In the genomic region with DNA sequence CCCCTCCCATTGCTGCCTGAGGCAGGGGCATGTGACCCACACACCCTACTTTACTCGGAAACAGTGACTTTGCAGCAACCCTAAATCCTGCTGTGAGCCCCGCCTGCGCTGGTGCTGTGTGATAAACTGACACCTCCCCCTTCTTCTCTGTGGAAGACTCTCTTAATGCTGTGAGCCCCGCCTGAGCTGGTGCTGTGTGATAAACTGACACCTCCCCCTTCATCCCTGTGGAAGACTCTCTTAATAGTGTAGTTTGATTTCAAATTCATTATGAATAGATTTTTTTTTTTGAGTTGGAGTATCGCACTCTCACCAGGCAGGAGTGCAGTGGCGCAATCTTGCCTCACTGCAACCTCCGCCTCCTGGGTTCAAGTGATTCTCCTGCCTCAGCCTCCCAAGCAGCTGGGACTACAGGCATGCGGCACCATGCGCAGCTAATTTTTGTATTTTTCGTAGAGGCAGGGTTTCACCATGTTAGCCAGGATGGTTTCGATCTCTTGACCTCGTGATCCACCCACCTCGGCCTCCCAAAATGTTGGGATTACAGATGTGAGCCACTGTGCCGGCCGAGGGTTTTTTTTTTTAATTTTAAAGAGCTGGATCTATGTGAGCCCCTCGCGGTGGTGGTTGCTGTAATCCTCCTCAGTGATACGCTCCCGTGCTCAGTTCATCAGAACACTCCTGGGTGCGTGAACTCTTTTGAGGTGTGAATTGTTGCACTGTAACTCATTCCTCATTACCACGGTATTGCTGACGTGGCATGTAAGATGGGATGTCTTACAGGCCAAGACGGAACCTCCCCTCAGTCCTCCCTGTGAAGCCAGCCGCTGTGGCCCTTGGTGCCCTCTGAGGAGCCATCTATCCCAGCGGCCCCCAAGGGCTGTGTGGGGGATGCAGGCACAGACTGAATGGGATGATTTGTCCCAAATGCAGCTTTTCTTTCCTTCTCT, we compare ENCODE assay signal across 9 cellular contexts.
DNase-seq lines count a peak whose midpoint lies in the region; ATAC-seq, FAIRE-seq and TF ChIP-seq lines count a peak whose summit lies in the region.
"Had no signal": no experiment of that assay in that cellular context is flagged by ENCODE, and none has a peak within 500 bp of the region (broad histone marks: within the 10 kb centered on the region; RNA-seq: fewer than 3 reads in every experiment).

No MANE protein-coding gene starts in this region.

- H3K9me3 Mint-ChIP-seq in T-helper 1 cell treated with Interleukin-12 subunit alpha and Interleukin-12 subunit beta and Interleukin-4 antibody, amounts not matched to agents 30 μg/mL and 1 μg/mL, for 36 hours: no peaks in the 10 kb centered on the region
- H3K9me3 Mint-ChIP-seq in activated naive CD8-positive, alpha-beta T cell treated with anti-CD3 and anti-CD28 coated beads for 36 hours: no peaks in the 10 kb centered on the region

- H3K36me3 Mint-ChIP-seq in T-helper 1 cell treated with Interleukin-12 subunit alpha and Interleukin-12 subunit beta and Interleukin-4 antibody, amounts not matched to agents 30 μg/mL and 1 μg/mL, for 36 hours (ENCODE audit: low read depth): peaks cover 1% of the 10 kb centered on the region
- peaks cover 7% of the 10 kb centered on the region for H3K36me3 Mint-ChIP-seq in activated naive CD8-positive, alpha-beta T cell treated with anti-CD3 and anti-CD28 coated beads for 36 hours

- H3K27ac Mint-ChIP-seq in T-helper 1 cell treated with Interleukin-12 subunit alpha and Interleukin-12 subunit beta and Interleukin-4 antibody, amounts not matched to agents 30 μg/mL and 1 μg/mL, for 36 hours: peak overlapping the region; percentile 79
- peak overlapping the region; percentile 67 for H3K27ac Mint-ChIP-seq in activated naive CD8-positive, alpha-beta T cell treated with anti-CD3 and anti-CD28 coated beads for 36 hours

- peaks cover 58% of the 10 kb centered on the region for H3K4me1 Mint-ChIP-seq in T-helper 1 cell treated with Interleukin-12 subunit alpha and Interleukin-12 subunit beta and Interleukin-4 antibody, amounts not matched to agents 30 μg/mL and 1 μg/mL, for 36 hours (ENCODE audit: low read depth)
- peaks cover 67% of the 10 kb centered on the region for H3K4me1 Mint-ChIP-seq in activated naive CD8-positive, alpha-beta T cell treated with anti-CD3 and anti-CD28 coated beads for 36 hours

- peak overlapping the region; percentile 61 for H3K4me3 Mint-ChIP-seq in T-helper 1 cell treated with Interleukin-12 subunit alpha and Interleukin-12 subunit beta and Interleukin-4 antibody, amounts not matched to agents 30 μg/mL and 1 μg/mL, for 36 hours
- peak overlapping the region; percentile 24 for H3K4me3 Mint-ChIP-seq in activated naive CD8-positive, alpha-beta T cell treated with anti-CD3 and anti-CD28 coated beads for 36 hours

- H3K27me3 Mint-ChIP-seq in T-helper 1 cell treated with Interleukin-12 subunit alpha and Interleukin-12 subunit beta and Interleukin-4 antibody, amounts not matched to agents 30 μg/mL and 1 μg/mL, for 36 hours (ENCODE audit: low read depth): no peaks in the 10 kb centered on the region
- H3K27me3 Mint-ChIP-seq in activated naive CD8-positive, alpha-beta T cell treated with anti-CD3 and anti-CD28 coated beads for 36 hours: no peaks in the 10 kb centered on the region

- DNase-seq in GM12891 (ENCODE audit: insufficient read length, low spot score): no peak
- DNase-seq in activated naive CD8-positive, alpha-beta T cell treated with anti-CD3 and anti-CD28 coated beads for 36 hours: peak; percentile 67
- DNase-seq in stimulated activated CD4-positive, alpha-beta T cell treated with anti-CD3 and anti-CD28 coated beads, Interleukin-15, amount 100 ng/mL, for 1 hour (ENCODE audit: low read depth in 1 of 2, low spot score in 1 of 2): peak; percentile 6 to 26
- DNase-seq in MV-4-11 (lab: John Stamatoyannopoulos, UW): no peak

- ATAC-seq in HG02610 (IDR thresholded peaks at IDR 0.05; ENCODE audit: unreplicated experiment): no peak
- ATAC-seq in GM19035 (IDR thresholded peaks at IDR 0.05; ENCODE audit: unreplicated experiment): no peak
- ATAC-seq in GM19351 (IDR thresholded peaks at IDR 0.05; ENCODE audit: unreplicated experiment): no peak

- FAIRE-seq in GM12891 (lab: Jason Lieb, UNC): peak; percentile 60
- FAIRE-seq: RCC 7860 had no signal

- no peak for TF ChIP-seq POLR2A in GM12891 (IDR thresholded peaks at IDR 0.05; ENCODE audit: low read depth, low read length)

TF ChIP-seq in GM12891, 5 proteins besides CTCF, POLR2A, EP300 and RAD21:
- TF ChIP-seq TAF1 (IDR thresholded peaks at IDR 0.05; ENCODE audit: low read depth, low read length) (no peak), POU2F2 (IDR thresholded peaks at IDR 0.05; ENCODE audit: low read depth, low read length) (peak; percentile 34; the same call in 1 of the 2 replicates)

Comparison
In these comparisons a context has a peak if more than half of its experiments do, and no peak if none do; other contexts are left out.
1. DNase-seq: peak in activated naive CD8-positive, alpha-beta T cell treated with anti-CD3 and anti-CD28 coated beads for 36 hours (single experiment) and stimulated activated CD4-positive, alpha-beta T cell treated with anti-CD3 and anti-CD28 coated beads, Interleukin-15, amount 100 ng/mL, for 1 hour (2 of 2); none in GM12891 (single experiment) and MV-4-11 (single experiment).